Comparison of ENCODE assay signal across 1 cellular context in the genomic region with DNA sequence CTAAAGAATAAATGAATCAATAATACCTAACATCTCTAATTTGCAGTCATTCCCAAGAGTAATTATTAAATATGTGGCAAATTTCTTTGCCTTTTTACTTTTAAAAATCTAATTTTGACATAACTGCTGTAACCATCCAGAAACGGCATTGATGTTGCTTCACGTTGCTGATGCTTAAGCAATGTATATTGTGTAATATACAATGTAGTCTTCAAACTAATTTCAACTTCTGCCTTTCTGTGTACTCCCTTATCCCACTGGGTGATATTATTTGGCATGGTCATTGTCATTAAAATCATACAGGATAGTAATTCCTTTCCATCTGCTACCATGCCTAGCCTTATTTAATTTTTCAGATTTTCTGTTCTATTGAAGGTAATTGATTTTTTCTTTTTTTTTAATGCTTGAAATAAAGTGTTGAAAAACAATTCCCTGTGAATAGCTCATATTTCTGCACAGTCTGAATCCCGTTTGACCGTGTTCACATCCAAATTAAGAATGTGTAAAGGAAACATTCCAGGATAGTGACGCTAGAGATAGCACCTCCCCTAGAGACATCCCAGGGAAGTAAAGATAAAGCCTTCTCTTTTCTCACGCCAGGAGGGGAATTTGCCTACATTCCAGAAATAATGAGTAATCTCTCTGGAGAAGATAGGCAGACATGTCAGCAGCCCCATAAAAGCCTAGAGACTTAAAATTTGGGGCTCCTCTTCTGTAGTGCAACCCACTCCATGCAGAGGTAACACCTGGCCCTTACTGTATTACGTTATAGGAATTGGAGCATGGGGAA.
TF ChIP-seq lines count a peak whose summit lies in the region.

No MANE protein-coding gene starts in this region.

TF ChIP-seq in HepG2, 621 proteins besides CTCF, POLR2A, EP300 and RAD21:
- peak; percentile 81 for TF ChIP-seq CEBPB (IDR thresholded peaks at IDR 0.05; ENCODE audit: borderline replicate concordance, low read depth, low read length)
- TF ChIP-seq PAX8 (CRISPR knock-in tag; IDR thresholded peaks at IDR 0.05; ENCODE audit: borderline replicate concordance) = no peak
